Comparison of ENCODE assay signal across 9 cellular contexts in genomic region chr11:59158206-59159068, GRCh38. TPM values are rescaled to one million over a fixed set of nuclear protein-coding genes. Genes with fewer than 3 reads are reported as not detected.
A peak's percentile ranks its signal among the peaks of the same experiment; 100 is the strongest.
DNase-seq lines count a peak whose midpoint lies in the region; ATAC-seq and TF ChIP-seq lines count a peak whose summit lies in the region.
"Had no signal": no experiment of that assay in that cellular context is flagged by ENCODE, and none has a peak within 500 bp of the region (broad histone marks: within the 10 kb centered on the region; RNA-seq: fewer than 3 reads in every experiment).

No MANE protein-coding gene starts in this region.

- no peaks in the 10 kb centered on the region for H3K36me3 Mint-ChIP-seq in central memory CD8-positive, alpha-beta T cell (ENCODE audit: insufficient read depth)

- no peak overlapping the region for H3K4me3 Mint-ChIP-seq in central memory CD8-positive, alpha-beta T cell

- peaks cover 4% of the 10 kb centered on the region for H3K27me3 ChIP-seq in BJ (ENCODE audit: control insufficient read depth, insufficient read depth, low read length)

- POLR2A ChIA-PET in BJ (lab: Charles Lee): no interaction called here

- ATAC-seq in GM18868 (IDR thresholded peaks at IDR 0.05; ENCODE audit: unreplicated experiment) (peak; percentile 90), HG03045 (IDR thresholded peaks at IDR 0.05; ENCODE audit: unreplicated experiment) (peak; percentile 95)
- peak; percentile 73 for ATAC-seq in central memory CD8-positive, alpha-beta T cell (replicated peaks; ENCODE audit: extremely low read depth, poor library complexity, severe bottlenecking)

- H3K9me3 Mint-ChIP-seq in central memory CD8-positive, alpha-beta T cell: no peaks in the 10 kb centered on the region

- no peaks in the 10 kb centered on the region for H3K36me3 ChIP-seq in BJ (ENCODE audit: control insufficient read depth, insufficient read depth, low read length)

- H3K27me3 Mint-ChIP-seq in central memory CD8-positive, alpha-beta T cell: peaks cover 34% of the 10 kb centered on the region

- no peaks in the 10 kb centered on the region for H3K4me1 Mint-ChIP-seq in central memory CD8-positive, alpha-beta T cell

- no peak overlapping the region for H3K27ac Mint-ChIP-seq in central memory CD8-positive, alpha-beta T cell (ENCODE audit: low read depth)

- CTCF ChIA-PET in BJ (lab: Yijun Ruan, JAX): interaction anchor here (0.5 to 3.7 kb wide), 33 partner anchors 8 to 1929 kb away, joined by 3 to 67 read pairs (median 6); partner anchors contain the start of genes DTX4, FAM111A and FAM111B

- H3K4me3 ChIP-seq in BJ (ENCODE audit: low read depth, low read length): no peak overlapping the region
- H3K4me3 ChIP-seq: SK-N-MC had no signal

- DNase-seq in BJ (ENCODE audit: low read depth): no peak
- peak; percentile 28 to 68 for DNase-seq in NCI-H1930 (lab: John Stamatoyannopoulos, UW)
- DNase-seq in UCSD-AML1 (lab: John Stamatoyannopoulos, UW; ENCODE audit: unreplicated experiment): peak; percentile 25
- DNase-seq in central memory CD8-positive, alpha-beta T cell (ENCODE audit: low spot score in 2 of 2): peak in 1 of 2 donors; percentile 51
- peak; percentile 89 for DNase-seq in left kidney (ENCODE audit: low read depth, low spot score)
- DNase-seq in stimulated activated CD8-positive, alpha-beta memory T cell treated with anti-CD3 and anti-CD28 coated beads, Interleukin-4, amount 100 ng/mL, for 48 hours: peak; percentile 64

- peak; percentile 76 for TF ChIP-seq CTCF in BJ (IDR thresholded peaks at IDR 0.05; ENCODE audit: insufficient read depth, low read depth, low read length)

RNA-seq across cellular contexts. Expression of gene DTX4, which starts 13.5 kb away (rescaled TPM):
- 0.98 and 1.2 TPM in 2 replicates for polyA plus RNA-seq in BJ (2011; rRNA removed)
- 2.4 and 2.6 TPM in 2 replicates for polyA minus RNA-seq in BJ (2011; rRNA and poly(A)+ RNA removed)

RNA-seq across cellular contexts. Expression of gene FAM111A, which starts 15.8 kb away (rescaled TPM):
- polyA plus RNA-seq in BJ (2011; rRNA removed): 19.7 and 30.3 TPM in 2 replicates
- polyA minus RNA-seq in BJ (2011; rRNA and poly(A)+ RNA removed): 9.5 and 10.9 TPM in 2 replicates

RNA-seq across cellular contexts. Expression of gene FAM111B, which starts 51.4 kb away (rescaled TPM):
- polyA plus RNA-seq in BJ (2011; rRNA removed): 0.76 and 1.9 TPM in 2 replicates
- polyA minus RNA-seq in BJ (2011; rRNA and poly(A)+ RNA removed): 0.67 and 0.95 TPM in 2 replicates

RNA-seq across cellular contexts. Expression of gene MPEG1, which starts 54.3 kb away (rescaled TPM):
- polyA plus RNA-seq in BJ (2011; rRNA removed): not detected in 2 replicates
- polyA minus RNA-seq in BJ (2011; rRNA and poly(A)+ RNA removed): not detected in 2 replicates
